In the genomic region with DNA sequence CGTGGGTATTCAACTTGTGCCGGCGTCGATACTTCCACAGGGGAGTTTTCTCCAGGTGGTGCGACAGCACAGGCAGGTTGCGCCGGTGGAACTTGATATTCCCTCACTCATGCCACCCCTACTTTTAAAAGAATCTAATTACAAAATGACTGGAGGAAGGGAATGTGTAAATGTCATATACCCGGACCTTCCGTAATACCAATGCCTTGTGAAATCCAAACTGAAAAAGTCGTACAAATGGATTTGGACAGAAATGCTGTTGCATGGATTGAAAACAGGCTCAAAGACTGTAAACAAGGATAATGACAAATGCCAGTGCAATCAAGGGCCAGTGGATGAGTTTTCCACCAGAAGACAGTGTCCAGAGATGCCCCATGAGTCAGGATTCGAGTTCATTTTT, we compare ENCODE assay signal across 23 cellular contexts.
"Had no signal": no experiment of that assay in that cellular context is flagged by ENCODE, and none has a peak within 500 bp of the region (broad histone marks: within the 10 kb centered on the region; RNA-seq: fewer than 3 reads in every experiment).

No MANE protein-coding gene starts in this region.

- H3K27me3 ChIP-seq: colonic mucosa, dorsolateral prefrontal cortex, esophagus muscularis mucosa, esophagus squamous epithelium, foreskin keratinocyte, gastrocnemius medialis, gastroesophageal sphincter, heart left ventricle, heart right ventricle had no signal

- H3K4me1 ChIP-seq: colonic mucosa, esophagus muscularis mucosa, esophagus squamous epithelium, gastrocnemius medialis, gastroesophageal sphincter, heart left ventricle had no signal

- H3K36me3 ChIP-seq: colonic mucosa, esophagus muscularis mucosa, esophagus squamous epithelium, gastrocnemius medialis, gastroesophageal sphincter, heart left ventricle, heart right ventricle had no signal

- H3K27ac ChIP-seq: colonic mucosa, coronary artery, dorsolateral prefrontal cortex, epithelial cell of prostate, esophagus muscularis mucosa, esophagus squamous epithelium, foreskin keratinocyte, gastrocnemius medialis, gastroesophageal sphincter, heart left ventricle, heart right ventricle had no signal

- H3K4me3 ChIP-seq: colonic mucosa, coronary artery, dorsolateral prefrontal cortex, esophagus muscularis mucosa, esophagus squamous epithelium, gastrocnemius medialis, gastroesophageal sphincter, heart left ventricle, heart right ventricle had no signal

- DNase-seq: colonic mucosa; cortex of kidney; dermis blood vessel endothelial cell; dorsolateral prefrontal cortex; effector CD4-positive, alpha-beta T cell; effector CD8-positive, alpha-beta T cell; effector memory CD4-positive, alpha-beta T cell; effector memory CD8-positive, alpha-beta T cell; endodermal cell; erythroblast; esophagus squamous epithelium; foreskin fibroblast; foreskin keratinocyte; foreskin melanocyte; gastrocnemius medialis; glutamatergic neuron; head of caudate nucleus; heart left ventricle; heart right ventricle had no signal

- H3K9me3 ChIP-seq: colonic mucosa, esophagus muscularis mucosa, esophagus squamous epithelium, gastrocnemius medialis, gastroesophageal sphincter, heart left ventricle, heart right ventricle had no signal
